Comparison of ENCODE assay signal across 17 cellular contexts in genomic region chr11:94831529-94831928, GRCh38.
A peak's percentile ranks its signal among the peaks of the same experiment; 100 is the strongest.
DNase-seq lines count a peak whose midpoint lies in the region; ATAC-seq and TF ChIP-seq lines count a peak whose summit lies in the region.
"Had no signal": no experiment of that assay in that cellular context is flagged by ENCODE, and none has a peak within 500 bp of the region (broad histone marks: within the 10 kb centered on the region; RNA-seq: fewer than 3 reads in every experiment).

No MANE protein-coding gene starts in this region.

- H3K4ac ChIP-seq in IMR-90 (ENCODE audit: low read depth, low read length) = peak overlapping the region; percentile 24

- peaks cover 80% of the 10 kb centered on the region for H3K36me3 Mint-ChIP-seq in endodermal cell (ENCODE audit: low read depth)
- peaks cover 48% of the 10 kb centered on the region for H3K36me3 Mint-ChIP-seq in mesothelial cell of epicardium

- TF ChIP-seq POLR2A in IMR-90 (IDR thresholded peaks at IDR 0.05; ENCODE audit: low read depth, low read length) = no peak
- no peak for TF ChIP-seq POLR2A in suprapubic skin (IDR thresholded peaks at IDR 0.05)

- no peaks in the 10 kb centered on the region for H3K27me3 Mint-ChIP-seq in endodermal cell (ENCODE audit: insufficient read depth)
- H3K27me3 Mint-ChIP-seq in mesothelial cell of epicardium (ENCODE audit: low read depth) = no peaks in the 10 kb centered on the region

- H2AK5ac ChIP-seq in IMR-90 (ENCODE audit: low read depth, low read length) = no peak overlapping the region

- peaks cover 41% of the 10 kb centered on the region for H3K4me1 Mint-ChIP-seq in endodermal cell
- H3K4me1 Mint-ChIP-seq in mesothelial cell of epicardium = peaks cover 23% of the 10 kb centered on the region

- H3K27ac Mint-ChIP-seq in endodermal cell (peak overlapping the region; percentile 40), mesothelial cell of epicardium (peak overlapping the region; percentile 3)
- H3K27ac Mint-ChIP-seq: H9 had no signal

- intact Hi-C loops in IMR-90 (cut with micrococcal nuclease) = no loop called here

- H2AK9ac ChIP-seq in IMR-90 (replicated peaks; ENCODE audit: low read depth, low read length, poor library complexity) = no peak overlapping the region

- TF ChIP-seq CTCF in IMR-90 (conservative IDR thresholded peaks at IDR 0.05; ENCODE audit: low read depth, low read length) (no peak), endodermal cell (conservative IDR thresholded peaks at IDR 0.05) (peak; percentile 43), mesothelial cell of epicardium (IDR thresholded peaks at IDR 0.05; ENCODE audit: unreplicated experiment) (no peak), suprapubic skin (IDR thresholded peaks at IDR 0.05) (no peak)

- peak overlapping the region; percentile 15; the same call in 1 of the 2 replicates for H4K5ac ChIP-seq in IMR-90 (ENCODE audit: low read depth, low read length)

- H4K20me1 ChIP-seq in IMR-90 (ENCODE audit: insufficient read depth, low read length) = peaks cover 13% of the 10 kb centered on the region

- no peak overlapping the region for H3K9ac ChIP-seq in IMR-90 (ENCODE audit: low read depth, low read length)
- no peak overlapping the region for H3K9ac ChIP-seq in endodermal cell (ENCODE audit: extremely low read depth, low read length, poor library complexity, severe bottlenecking)

- H3K36me3 ChIP-seq in IMR-90 (ENCODE audit: control insufficient read depth, insufficient read depth, low read length) (peaks cover 42% of the 10 kb centered on the region), endodermal cell (ENCODE audit: control insufficient read depth, insufficient read depth, low read length) (peaks cover 99% of the 10 kb centered on the region), suprapubic skin (peaks cover 52% of the 10 kb centered on the region)

- no peak overlapping the region for H4K8ac ChIP-seq in IMR-90 (ENCODE audit: low read depth in 2 of 2, low read length in 2 of 2)

- in situ Hi-C loops in IMR-90 (cut with MboI; ENCODE audit: low sequenced_read_pairs) = no loop called here

- CTCF ChIA-PET in IMR-90 (lab: Yijun Ruan, JAX) = interaction anchor here (1.2 kb wide), 1 partner anchor 136 kb away, joined by 3 read pairs; no protein-coding TSS in a partner anchor

- ATAC-seq in IMR-90 (ENCODE audit: low read depth) (peak; percentile 28), HG03460 (IDR thresholded peaks at IDR 0.05; ENCODE audit: unreplicated experiment) (no peak)

- H2BK15ac ChIP-seq in IMR-90 (ENCODE audit: low read depth, low read length) = no peak overlapping the region

- no peak overlapping the region for H2BK5ac ChIP-seq in IMR-90 (ENCODE audit: low read depth, low read length, poor library complexity, severe bottlenecking)

- H3K56ac ChIP-seq in IMR-90 (ENCODE audit: extremely low read depth, insufficient read depth, low read length) = no peak overlapping the region

- no peak overlapping the region for H3K14ac ChIP-seq in IMR-90 (replicated peaks; ENCODE audit: low read depth, low read length)

- H3K27me3 ChIP-seq in IMR-90 (ENCODE audit: control insufficient read depth, insufficient read depth, low read length) = no peaks in the 10 kb centered on the region
- no peaks in the 10 kb centered on the region for H3K27me3 ChIP-seq in endodermal cell (ENCODE audit: control insufficient read depth, insufficient read depth, low read length, poor library complexity, severe bottlenecking)
- H3K27me3 ChIP-seq in suprapubic skin = no peaks in the 10 kb centered on the region

- peaks cover 30% of the 10 kb centered on the region for H3K4me1 ChIP-seq in IMR-90 (ENCODE audit: control insufficient read depth, insufficient read depth, low read length)
- peaks cover 35% of the 10 kb centered on the region for H3K4me1 ChIP-seq in endodermal cell (ENCODE audit: control insufficient read depth, insufficient read depth, low read length)
- H3K4me1 ChIP-seq in suprapubic skin = peaks cover 4% of the 10 kb centered on the region

- no peak overlapping the region for H2BK120ac ChIP-seq in IMR-90 (ENCODE audit: low read depth, low read length)

- no peak for TF ChIP-seq RAD21 in IMR-90 (IDR thresholded peaks at IDR 0.05; ENCODE audit: low read length)

- TF ChIP-seq EP300 in suprapubic skin (IDR thresholded peaks at IDR 0.05) = no peak

- BruUV-seq in IMR-90 (replicated peaks; lab: Mats Ljungman, UMichigan) = no TSS peak

- no peak overlapping the region for H3K23ac ChIP-seq in IMR-90 (ENCODE audit: low read depth, low read length)

- WGBS in IMR-90 (ENCODE audit: extremely low coverage in 2 of 2, insufficient read length in 1 of 2), 2 experiments = no CpG with 5 or more reads among the region's 3 CpGs
- WGBS in endodermal cell (ENCODE audit: insufficient coverage in 1 of 2, insufficient read length in 1 of 2), 2 experiments = 96% methylated on average over 3 of the region's 3 CpGs; no CpG with 5 or more reads in 1 of the 2 experiments
- WGBS in suprapubic skin = 70% methylated on average over 3 of the region's 3 CpGs

- no peaks in the 10 kb centered on the region for H3K9me3 ChIP-seq in IMR-90 (ENCODE audit: control insufficient read depth, insufficient read depth, low read length)
- no peaks in the 10 kb centered on the region for H3K9me3 ChIP-seq in endodermal cell (ENCODE audit: control insufficient read depth, low read length)
- H3K9me3 ChIP-seq in suprapubic skin = no peaks in the 10 kb centered on the region

- DNase-seq in IMR-90 = no peak
- no peak for DNase-seq in endodermal cell
- DNase-seq in mesothelial cell of epicardium (ENCODE audit: low spot score in 2 of 2, unreplicated experiment in 2 of 2) = no peak
- no peak for DNase-seq in suprapubic skin (ENCODE audit: low spot score in 2 of 2)
- DNase-seq in HK-2 (ENCODE audit: unreplicated experiment) = no peak
- no peak for DNase-seq in NCI-H774 (lab: John Stamatoyannopoulos, UW)
- DNase-seq: AML-193, GDM1, H9, KBM-7, NCI-H1105, NCI-H1694, NCI-H2081 treated with DMSO at 0.1 percent for 48 hours, OCI-M1, Right ventricle myocardium superior had no signal

- 0 out of 2 replicates have a peak overlapping the region, but pooled peaks have one; percentile 5 for H3K18ac ChIP-seq in IMR-90 (ENCODE audit: low read depth, low read length)

- H2BK20ac ChIP-seq in IMR-90 (ENCODE audit: low read depth, low read length) = no peak overlapping the region

- H3K4me2 ChIP-seq in IMR-90 (ENCODE audit: low read depth, low read length) = 0 out of 2 replicates have a peak overlapping the region, but pooled peaks have one; percentile 1

- H2AFZ ChIP-seq in IMR-90 (replicated peaks; ENCODE audit: low read length, poor library complexity) = no peak overlapping the region

- H3K27ac ChIP-seq in IMR-90 (ENCODE audit: insufficient read depth, low read length) (peak overlapping the region; percentile 49; the same call in 1 of the 2 replicates), endodermal cell (ENCODE audit: low read depth, low read length) (no peak overlapping the region), suprapubic skin (no peak overlapping the region)
- H3K27ac ChIP-seq: C4-2B had no signal

- peaks cover 17% of the 10 kb centered on the region for H3K9me1 ChIP-seq in IMR-90 (ENCODE audit: insufficient read depth, low read length)

- no peak overlapping the region for H3K4me3 Mint-ChIP-seq in endodermal cell
- H3K4me3 Mint-ChIP-seq in mesothelial cell of epicardium = no peak overlapping the region
- H3K4me3 Mint-ChIP-seq: H9 had no signal

- POLR2A ChIA-PET in IMR-90 (lab: Charles Lee; ENCODE audit: unreplicated experiment) = no interaction called here

- H3K79me1 ChIP-seq in IMR-90 (ENCODE audit: low read depth in 1 of 2, low read length in 2 of 2) = peaks cover 41 to 58% of the 10 kb centered on the region in 2 experiments

- H3K9me3 Mint-ChIP-seq in endodermal cell (no peaks in the 10 kb centered on the region), mesothelial cell of epicardium (peaks cover 4% of the 10 kb centered on the region)
- H3K9me3 Mint-ChIP-seq: H9 had no signal

- H4K91ac ChIP-seq in IMR-90 (ENCODE audit: insufficient read depth, low read depth, low read length) = no peak overlapping the region

- dilution Hi-C loops in IMR-90 (cut with HindIII; ENCODE audit: low sequenced_read_pairs, unreplicated experiment) = no loop called here

- H3K4me3 ChIP-seq in IMR-90 (ENCODE audit: insufficient read depth, low read depth, low read length) = no peak overlapping the region
- H3K4me3 ChIP-seq in endodermal cell (ENCODE audit: low read length) = no peak overlapping the region
- H3K4me3 ChIP-seq in suprapubic skin = no peak overlapping the region

TF ChIP-seq in IMR-90, 13 proteins besides CTCF, POLR2A, EP300 and RAD21:
- no peak for TF ChIP-seq RFX5 (IDR thresholded peaks at IDR 0.05; ENCODE audit: low read depth, low read length)
- no peak for TF ChIP-seq ELK1 (IDR thresholded peaks at IDR 0.05; ENCODE audit: borderline replicate concordance, low read depth, low read length)
- no peak for TF ChIP-seq BHLHE40 (IDR thresholded peaks at IDR 0.05; ENCODE audit: low read depth, low read length)
- no peak for TF ChIP-seq MAZ (IDR thresholded peaks at IDR 0.05; ENCODE audit: borderline replicate concordance, low read depth, low read length)
- no peak for TF ChIP-seq CEBPB (IDR thresholded peaks at IDR 0.05; ENCODE audit: low read depth, low read length)
- no peak for TF ChIP-seq FOS (IDR thresholded peaks at IDR 0.05; ENCODE audit: low read depth, low read length)
- TF ChIP-seq SMC3 (IDR thresholded peaks at IDR 0.05; ENCODE audit: low read depth, low read length) = no peak
- no peak for TF ChIP-seq USF2 (IDR thresholded peaks at IDR 0.05; ENCODE audit: low read depth, low read length)
- no peak for TF ChIP-seq CHD1 (IDR thresholded peaks at IDR 0.05; ENCODE audit: low read depth, low read length)
- no peak for TF ChIP-seq NFE2L2 (IDR thresholded peaks at IDR 0.05; ENCODE audit: low read depth, low read length)
- TF ChIP-seq RCOR1 (IDR thresholded peaks at IDR 0.05; ENCODE audit: insufficient replicate concordance, low read length) = no peak
